In genomic region chr22:35330258-35330861, GRCh38 we compare ENCODE assay signal across 8 cellular contexts. TPM values are rescaled to one million over a fixed set of nuclear protein-coding genes. Genes with fewer than 3 reads are reported as not detected.
DNase-seq lines count a peak whose midpoint lies in the region; ATAC-seq and TF ChIP-seq lines count a peak whose summit lies in the region.

No MANE protein-coding gene starts in this region.

- no peaks in the 10 kb centered on the region for H3K9me3 Mint-ChIP-seq in activated T-helper 17 cell treated with anti-CD3 and anti-CD28 coated beads, Interleukin-2, amount 50 U/mL, for 72 hours

- H3K9me2 ChIP-seq in PC-3 (replicated peaks; ENCODE audit: low read length), result no peaks in the 10 kb centered on the region

- peaks cover 18% of the 10 kb centered on the region for H3K4me1 Mint-ChIP-seq in activated T-helper 17 cell treated with anti-CD3 and anti-CD28 coated beads, Interleukin-2, amount 50 U/mL, for 72 hours

- H3F3A ChIP-seq in PC-3 (ENCODE audit: low read length, unreplicated experiment), result no peaks in the 10 kb centered on the region

- no peaks in the 10 kb centered on the region for H3K27me3 ChIP-seq in BLaER1 treated with 17β-estradiol and CSF1 and Interleukin-3, amounts not matched to agents 10 nM and 100 nM
- no peaks in the 10 kb centered on the region for H3K27me3 ChIP-seq in PC-3 (ENCODE audit: low read length)
- H3K27me3 ChIP-seq in heart right ventricle, result no peaks in the 10 kb centered on the region

- peak; percentile 16 for DNase-seq in PC-3
- DNase-seq in heart right ventricle, result peak; percentile 85 to 87
- DNase-seq in stimulated activated CD4-positive, alpha-beta T cell treated with anti-CD3 and anti-CD28 coated beads, Interleukin-12 subunit alpha, Interleukin-12 subunit beta, amount 100 ng/mL, for 24 hours (ENCODE audit: low read depth in 2 of 2), result peak; percentile 32 to 62
- no peak for DNase-seq in NCI-H128 (lab: John Stamatoyannopoulos, UW; ENCODE audit: unreplicated experiment)
- no peak for DNase-seq in NCI-H1092 treated with DMSO at 0.1 percent for 48 hours (lab: John Stamatoyannopoulos, UW)
- DNase-seq in HuH-7 (ENCODE audit: low spot score), result no peak

- H3K79me2 ChIP-seq in PC-3 (ENCODE audit: low read length), result no peaks in the 10 kb centered on the region

- peak overlapping the region in 5 of 10 experiments; percentile 2 to 41 (median 28); a peak in 6 of 20 replicates for H3K4me3 ChIP-seq in BLaER1 treated with 17β-estradiol and CSF1 and Interleukin-3, amounts not matched to agents 10 nM and 100 nM
- H3K4me3 ChIP-seq in PC-3 (ENCODE audit: low read length), result no peak overlapping the region
- H3K4me3 ChIP-seq in heart right ventricle, result peak overlapping the region in 1 of 10 donors; percentile 2

- CTCF ChIA-PET in PC-3 (lab: Charles Lee), result interaction anchor here (0.5 kb wide), 1 partner anchor 20 kb away, joined by 4 read pairs; no protein-coding TSS in a partner anchor

- peaks cover 88% of the 10 kb centered on the region for H3K36me3 Mint-ChIP-seq in activated T-helper 17 cell treated with anti-CD3 and anti-CD28 coated beads, Interleukin-2, amount 50 U/mL, for 72 hours (ENCODE audit: low read depth)

- TF ChIP-seq CTCF in PC-3 (conservative IDR thresholded peaks at IDR 0.05; ENCODE audit: low read depth, low read length), result no peak
- TF ChIP-seq CTCF in heart right ventricle (IDR thresholded peaks at IDR 0.05), result no peak

- H3K9ac ChIP-seq in BLaER1 treated with 17β-estradiol and CSF1 and Interleukin-3, amounts not matched to agents 10 nM and 100 nM, result peak overlapping the region; percentile 61 to 78 (median 73); a peak in 21 of 22 replicates
- no peak overlapping the region for H3K9ac ChIP-seq in PC-3 (ENCODE audit: low read length)

- no peaks in the 10 kb centered on the region for H3K27me3 Mint-ChIP-seq in activated T-helper 17 cell treated with anti-CD3 and anti-CD28 coated beads, Interleukin-2, amount 50 U/mL, for 72 hours

- H3K27ac ChIP-seq in BLaER1 treated with 17β-estradiol and CSF1 and Interleukin-3, amounts not matched to agents 10 nM and 100 nM, result peak overlapping the region; percentile 80 to 94 (median 87)
- no peak overlapping the region for H3K27ac ChIP-seq in PC-3 (ENCODE audit: low read length)
- H3K27ac ChIP-seq in heart right ventricle, result peak overlapping the region in 9 of 10 donors; percentile 47 to 82 (median 70)

- peaks cover 58 to 90% (median 72%) of the 10 kb centered on the region in 10 experiments for H3K4me1 ChIP-seq in BLaER1 treated with 17β-estradiol and CSF1 and Interleukin-3, amounts not matched to agents 10 nM and 100 nM
- H3K4me1 ChIP-seq in PC-3 (ENCODE audit: insufficient read depth, low read length), result no peaks in the 10 kb centered on the region
- H3K4me1 ChIP-seq in heart right ventricle, result peaks cover 0 to 57% (median 30%) of the 10 kb centered on the region in 9 donors

- no TSS peak for BruUV-seq in PC-3 (replicated peaks; lab: Mats Ljungman, UMichigan)

- intact Hi-C loops in PC-3 (cut with micrococcal nuclease) (no loop called here), heart right ventricle (cut with DNase I) (no loop called here)

- ATAC-seq in PC-3 (no peak), heart right ventricle (peak; percentile 70 to 90 (median 86))
- peak; percentile 81 for ATAC-seq in activated T-helper 17 cell treated with anti-CD3 and anti-CD28 coated beads, Interleukin-2, amount 50 U/mL, for 72 hours (replicated peaks)

- H3K9me3 ChIP-seq in BLaER1 treated with 17β-estradiol and CSF1 and Interleukin-3, amounts not matched to agents 10 nM and 100 nM (replicated peaks in 1 of 11), result peaks cover 0 to 3% (median 0%) of the 10 kb centered on the region in 11 experiments; a peak in 1 of 22 replicates
- H3K9me3 ChIP-seq in PC-3 (ENCODE audit: low read length) (no peaks in the 10 kb centered on the region), heart right ventricle (no peaks in the 10 kb centered on the region)

- peaks cover 34 to 95% (median 64%) of the 10 kb centered on the region in 11 experiments for H3K36me3 ChIP-seq in BLaER1 treated with 17β-estradiol and CSF1 and Interleukin-3, amounts not matched to agents 10 nM and 100 nM
- no peaks in the 10 kb centered on the region for H3K36me3 ChIP-seq in PC-3 (ENCODE audit: low read depth, low read length)
- H3K36me3 ChIP-seq in heart right ventricle, result peaks cover 4 to 99% (median 74%) of the 10 kb centered on the region in 9 donors

- peak overlapping the region; percentile 78 for H3K4me3 Mint-ChIP-seq in activated T-helper 17 cell treated with anti-CD3 and anti-CD28 coated beads, Interleukin-2, amount 50 U/mL, for 72 hours

- peak overlapping the region; percentile 76 to 89 (median 83) for H3K4me2 ChIP-seq in BLaER1 treated with 17β-estradiol and CSF1 and Interleukin-3, amounts not matched to agents 10 nM and 100 nM
- no peak overlapping the region for H3K4me2 ChIP-seq in PC-3 (ENCODE audit: low read length)

- peak overlapping the region; percentile 89 for H3K27ac Mint-ChIP-seq in activated T-helper 17 cell treated with anti-CD3 and anti-CD28 coated beads, Interleukin-2, amount 50 U/mL, for 72 hours

- no peak overlapping the region for H2AFZ ChIP-seq in PC-3 (ENCODE audit: low read length)

- POLR2A ChIA-PET in PC-3 (lab: Charles Lee; ENCODE audit: unreplicated experiment), result interaction anchor here (0.5 kb wide), 1 partner anchor 1164 kb away, joined by 6 read pairs; no protein-coding TSS in a partner anchor

- H4K20me1 ChIP-seq in BLaER1 treated with 17β-estradiol and CSF1 and Interleukin-3, amounts not matched to agents 10 nM and 100 nM, result peaks cover 0 to 23% (median 0%) of the 10 kb centered on the region in 11 experiments; a peak in 5 of 22 replicates
- H4K20me1 ChIP-seq in PC-3 (ENCODE audit: low read length), result no peaks in the 10 kb centered on the region

- WGBS in heart right ventricle, 2 donors, result 28% methylated on average over 16 of the region's 16 CpGs

RNA-seq across cellular contexts. Expression of gene TOM1, which starts 30.7 kb away (rescaled TPM):
- total RNA-seq in PC-3 (2014; rRNA removed) (17.5 and 19.0 TPM in 2 replicates), heart right ventricle (10 to 100 TPM; 51.1 to 72.5 (median 62.6) TPM)
- 10 to 100 TPM; 21.5 to 60.0 TPM for total RNA-seq in activated T-helper 17 cell treated with anti-CD3 and anti-CD28 coated beads, Interleukin-2, amount 50 U/mL, for 72 hours
- 10 to 100 TPM; 55.0 to 64.6 TPM for polyA plus RNA-seq in heart right ventricle

RNA-seq across cellular contexts. Expression of gene HMOX1, which starts 50.5 kb away (rescaled TPM):
- 14.5 and 16.5 TPM in 2 replicates for total RNA-seq in PC-3 (2014; rRNA removed)
- total RNA-seq in activated T-helper 17 cell treated with anti-CD3 and anti-CD28 coated beads, Interleukin-2, amount 50 U/mL, for 72 hours, result 1 to 10 TPM; 3.5 to 7.3 TPM
- total RNA-seq in heart right ventricle, result 10 to 100 TPM in 1 of 10 donors, 1 to 10 TPM in 9; 1.6 to 68.0 (median 4.3) TPM
- 1 to 10 TPM; 3.5 to 4.9 TPM for polyA plus RNA-seq in heart right ventricle

Comparison
In these comparisons a context has a peak if more than half of its experiments do, and no peak if none do; other contexts are left out.
1. DNase-seq: peak in PC-3 (single experiment), heart right ventricle (2 of 2) and stimulated activated CD4-positive, alpha-beta T cell treated with anti-CD3 and anti-CD28 coated beads, Interleukin-12 subunit alpha, Interleukin-12 subunit beta, amount 100 ng/mL, for 24 hours (2 of 2); none in NCI-H128 (single experiment), NCI-H1092 treated with DMSO at 0.1 percent for 48 hours (single experiment) and HuH-7 (single experiment).